ENCODE assay signal across 1 cellular context in the genomic region with DNA sequence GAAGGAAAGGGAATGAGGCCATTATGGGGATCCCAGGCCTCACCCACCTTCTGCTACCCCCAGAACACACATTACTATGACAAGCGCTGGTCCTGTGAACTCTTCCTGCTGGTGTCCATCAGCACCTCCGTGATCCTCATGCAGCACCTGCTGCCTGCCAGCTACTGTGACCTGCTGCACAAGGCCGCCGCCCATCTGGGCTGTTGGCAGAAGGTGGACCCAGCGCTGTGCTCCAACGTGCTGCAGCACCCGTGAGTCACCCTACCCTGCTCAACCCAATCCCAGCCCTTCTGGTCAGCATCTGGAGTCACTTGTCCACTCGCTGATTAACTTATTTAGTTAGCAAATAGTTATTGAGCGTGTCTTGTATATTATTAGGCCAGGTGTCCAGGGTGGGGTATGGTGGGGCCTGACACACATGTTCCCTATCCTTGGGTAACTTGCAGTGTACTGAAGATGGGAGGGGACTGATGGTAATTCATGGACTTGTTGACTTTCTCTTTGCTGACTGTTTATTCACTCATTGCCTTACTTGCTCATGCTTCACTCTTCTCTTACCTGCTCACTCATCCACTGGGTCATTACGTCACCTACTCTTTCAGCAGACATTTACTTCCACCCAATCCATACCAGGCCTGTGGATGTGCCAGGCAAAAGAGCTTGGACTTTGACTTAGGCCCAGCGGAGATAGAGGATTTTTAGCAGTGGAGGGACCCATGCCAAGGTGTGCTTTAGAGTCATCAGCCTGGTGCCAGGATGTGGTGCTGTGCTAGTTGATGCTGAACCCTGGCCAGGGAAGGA.
TF ChIP-seq lines count a peak whose summit lies in the region.

No MANE protein-coding gene starts in this region.

TF ChIP-seq in GM23338, 12 proteins besides CTCF, POLR2A, EP300 and RAD21 (continued from another document):
- no peak for TF ChIP-seq EZH2 (IDR thresholded peaks at IDR 0.05; ENCODE audit: low read depth, unreplicated experiment)
- no peak for TF ChIP-seq EZH2phosphoT487 (IDR thresholded peaks at IDR 0.05; ENCODE audit: unreplicated experiment)
- TF ChIP-seq NANOG (IDR thresholded peaks at IDR 0.05; ENCODE audit: borderline replicate concordance), result no peak
- TF ChIP-seq, protein P1, sequence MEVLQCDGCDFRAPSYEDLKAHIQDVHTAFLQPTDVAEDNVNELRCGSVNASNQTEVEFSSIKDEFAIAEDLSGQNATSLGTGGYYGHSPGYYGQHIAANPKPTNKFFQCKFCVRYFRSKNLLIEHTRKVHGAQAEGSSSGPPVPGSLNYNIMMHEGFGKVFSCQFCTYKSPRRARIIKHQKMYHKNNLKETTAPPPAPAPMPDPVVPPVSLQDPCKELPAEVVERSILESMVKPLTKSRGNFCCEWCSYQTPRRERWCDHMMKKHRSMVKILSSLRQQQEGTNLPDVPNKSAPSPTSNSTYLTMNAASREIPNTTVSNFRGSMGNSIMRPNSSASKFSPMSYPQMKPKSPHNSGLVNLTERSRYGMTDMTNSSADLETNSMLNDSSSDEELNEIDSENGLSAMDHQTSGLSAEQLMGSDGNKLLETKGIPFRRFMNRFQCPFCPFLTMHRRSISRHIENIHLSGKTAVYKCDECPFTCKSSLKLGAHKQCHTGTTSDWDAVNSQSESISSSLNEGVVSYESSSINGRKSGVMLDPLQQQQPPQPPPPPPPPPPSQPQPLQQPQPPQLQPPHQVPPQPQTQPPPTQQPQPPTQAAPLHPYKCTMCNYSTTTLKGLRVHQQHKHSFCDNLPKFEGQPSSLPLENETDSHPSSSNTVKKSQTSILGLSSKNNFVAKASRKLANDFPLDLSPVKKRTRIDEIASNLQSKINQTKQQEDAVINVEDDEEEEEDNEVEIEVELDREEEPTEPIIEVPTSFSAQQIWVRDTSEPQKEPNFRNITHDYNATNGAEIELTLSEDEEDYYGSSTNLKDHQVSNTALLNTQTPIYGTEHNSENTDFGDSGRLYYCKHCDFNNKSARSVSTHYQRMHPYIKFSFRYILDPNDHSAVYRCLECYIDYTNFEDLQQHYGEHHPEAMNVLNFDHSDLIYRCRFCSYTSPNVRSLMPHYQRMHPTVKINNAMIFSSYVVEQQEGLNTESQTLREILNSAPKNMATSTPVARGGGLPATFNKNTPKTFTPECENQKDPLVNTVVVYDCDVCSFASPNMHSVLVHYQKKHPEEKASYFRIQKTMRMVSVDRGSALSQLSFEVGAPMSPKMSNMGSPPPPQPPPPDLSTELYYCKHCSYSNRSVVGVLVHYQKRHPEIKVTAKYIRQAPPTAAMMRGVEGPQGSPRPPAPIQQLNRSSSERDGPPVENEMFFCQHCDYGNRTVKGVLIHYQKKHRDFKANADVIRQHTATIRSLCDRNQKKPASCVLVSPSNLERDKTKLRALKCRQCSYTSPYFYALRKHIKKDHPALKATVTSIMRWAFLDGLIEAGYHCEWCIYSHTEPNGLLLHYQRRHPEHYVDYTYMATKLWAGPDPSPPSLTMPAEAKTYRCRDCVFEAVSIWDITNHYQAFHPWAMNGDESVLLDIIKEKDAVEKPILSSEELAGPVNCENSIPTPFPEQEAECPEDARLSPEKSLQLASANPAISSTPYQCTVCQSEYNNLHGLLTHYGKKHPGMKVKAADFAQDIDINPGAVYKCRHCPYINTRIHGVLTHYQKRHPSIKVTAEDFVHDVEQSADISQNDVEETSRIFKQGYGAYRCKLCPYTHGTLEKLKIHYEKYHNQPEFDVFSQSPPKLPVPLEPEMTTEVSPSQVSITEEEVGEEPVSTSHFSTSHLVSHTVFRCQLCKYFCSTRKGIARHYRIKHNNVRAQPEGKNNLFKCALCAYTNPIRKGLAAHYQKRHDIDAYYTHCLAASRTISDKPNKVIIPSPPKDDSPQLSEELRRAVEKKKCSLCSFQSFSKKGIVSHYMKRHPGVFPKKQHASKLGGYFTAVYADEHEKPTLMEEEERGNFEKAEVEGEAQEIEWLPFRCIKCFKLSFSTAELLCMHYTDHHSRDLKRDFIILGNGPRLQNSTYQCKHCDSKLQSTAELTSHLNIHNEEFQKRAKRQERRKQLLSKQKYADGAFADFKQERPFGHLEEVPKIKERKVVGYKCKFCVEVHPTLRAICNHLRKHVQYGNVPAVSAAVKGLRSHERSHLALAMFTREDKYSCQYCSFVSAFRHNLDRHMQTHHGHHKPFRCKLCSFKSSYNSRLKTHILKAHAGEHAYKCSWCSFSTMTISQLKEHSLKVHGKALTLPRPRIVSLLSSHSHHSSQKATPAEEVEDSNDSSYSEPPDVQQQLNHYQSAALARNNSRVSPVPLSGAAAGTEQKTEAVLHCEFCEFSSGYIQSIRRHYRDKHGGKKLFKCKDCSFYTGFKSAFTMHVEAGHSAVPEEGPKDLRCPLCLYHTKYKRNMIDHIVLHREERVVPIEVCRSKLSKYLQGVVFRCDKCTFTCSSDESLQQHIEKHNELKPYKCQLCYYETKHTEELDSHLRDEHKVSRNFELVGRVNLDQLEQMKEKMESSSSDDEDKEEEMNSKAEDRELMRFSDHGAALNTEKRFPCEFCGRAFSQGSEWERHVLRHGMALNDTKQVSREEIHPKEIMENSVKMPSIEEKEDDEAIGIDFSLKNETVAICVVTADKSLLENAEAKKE (CRISPR knock-in tag; IDR thresholded peaks at IDR 0.05), result no peak
